Comparison of ENCODE assay signal across 8 cellular contexts in genomic region chr6:18154507-18155272, GRCh38. TPM values are rescaled to one million over a fixed set of nuclear protein-coding genes. Genes with fewer than 3 reads are reported as not detected.
A peak's percentile ranks its signal among the peaks of the same experiment; 100 is the strongest.
DNase-seq lines count a peak whose midpoint lies in the region; TF ChIP-seq lines count a peak whose summit lies in the region.

TSS of gene TPMT (minus strand) at chr6:18155077. CDS start at chr6:18149127, 5,950 bp downstream.

- H3K4me1 Mint-ChIP-seq in nephron = peaks cover 13% of the 10 kb centered on the region

- H3K36me3 ChIP-seq in MG63 = no peaks in the 10 kb centered on the region
- no peaks in the 10 kb centered on the region for H3K36me3 ChIP-seq in esophagus (ENCODE audit: control insufficient read depth in 2 of 2, insufficient read depth in 2 of 2, low read length in 1 of 2)

- H3K27ac Mint-ChIP-seq in nephron = peak within 1 kb of the TSS; percentile 58 to 97 (median 94)

- whole genome bisulfite sequencing in esophagus, 2 donors = 1% methylated on average over 28 to 54 of the region's 54 CpGs

- H3K27ac ChIP-seq in esophagus (ENCODE audit: low read depth in 2 of 2, low read length in 1 of 2) = peak within 1 kb of the TSS; percentile 95 to 99

- H3K4me1 ChIP-seq in esophagus (ENCODE audit: control insufficient read depth in 2 of 2, insufficient read depth in 2 of 2, low read length in 1 of 2) = no peaks in the 10 kb centered on the region

- peak within 1 kb of the TSS; percentile 97 to 99 (median 98) for H3K4me3 Mint-ChIP-seq in nephron

- H3K9me3 Mint-ChIP-seq in nephron = no peaks in the 10 kb centered on the region

- DNase-seq in NCI-H2227 (lab: John Stamatoyannopoulos, UW; ENCODE audit: unreplicated experiment) (peak; percentile 97), NCI-H2227 treated with DMSO at 0.1 percent for 48 hours (lab: John Stamatoyannopoulos, UW) (no peak), HFF-Myc (ENCODE audit: extremely low read depth, low read depth) (no peak), MG63 (peak; percentile 5), T-helper 2 cell (peak in 3 of 5 experiments; percentile 7 to 96 (median 20)), GDM1 (lab: John Stamatoyannopoulos, UW) (no peak)

- H3K27me3 ChIP-seq in MG63 = no peaks in the 10 kb centered on the region
- no peaks in the 10 kb centered on the region for H3K27me3 ChIP-seq in esophagus (ENCODE audit: control insufficient read depth in 1 of 2, insufficient read depth in 2 of 2, low read length in 2 of 2)

- H3K27me3 Mint-ChIP-seq in nephron (ENCODE audit: low read depth) = peaks cover 4% of the 10 kb centered on the region

- H3K4me3 ChIP-seq in HFF-Myc (replicated peaks; ENCODE audit: low read depth, low read length) = peak within 1 kb of the TSS; percentile 88
- peak within 1 kb of the TSS; percentile 79 for H3K4me3 ChIP-seq in MG63
- H3K4me3 ChIP-seq in esophagus (ENCODE audit: low read depth in 1 of 2, low read length in 2 of 2) = peak within 1 kb of the TSS; percentile 85 to 92

- peaks cover 12% of the 10 kb centered on the region for H3K36me3 Mint-ChIP-seq in nephron (ENCODE audit: low read depth)

- H3K9me3 ChIP-seq in MG63 = no peaks in the 10 kb centered on the region
- no peaks in the 10 kb centered on the region for H3K9me3 ChIP-seq in esophagus (ENCODE audit: control insufficient read depth in 2 of 2, insufficient read depth in 1 of 2, low read depth in 1 of 2, low read length in 1 of 2)

- TF ChIP-seq CTCF in HFF-Myc (IDR thresholded peaks at IDR 0.05; ENCODE audit: low read depth, low read length, missing control alignments) = no peak
- TF ChIP-seq CTCF in nephron (IDR thresholded peaks at IDR 0.05; ENCODE audit: unreplicated experiment in 3 of 3) = no peak

RNA-seq across cellular contexts. Expression of gene TPMT, which starts in this region (rescaled TPM):
- total RNA-seq in MG63 (2014; rRNA removed; shearing (Covaris generic); ENCODE audit: low replicate concordance) = 8.3 and 9.5 TPM in 2 replicates
- polyA plus RNA-seq in esophagus = 10 to 100 TPM; 10.4 to 11.9 TPM

Comparison
In these comparisons a context has a peak if more than half of its experiments do, and no peak if none do; other contexts are left out.
1. DNase-seq: peak in NCI-H2227 (single experiment), MG63 (single experiment) and T-helper 2 cell (3 of 5); none in NCI-H2227 treated with DMSO at 0.1 percent for 48 hours (single experiment), HFF-Myc (single experiment) and GDM1 (single experiment).
2. Peak in every context shown above with its lines, with median percentiles within 50 percentile points of each other: H3K4me3 ChIP-seq.